In the genomic region with DNA sequence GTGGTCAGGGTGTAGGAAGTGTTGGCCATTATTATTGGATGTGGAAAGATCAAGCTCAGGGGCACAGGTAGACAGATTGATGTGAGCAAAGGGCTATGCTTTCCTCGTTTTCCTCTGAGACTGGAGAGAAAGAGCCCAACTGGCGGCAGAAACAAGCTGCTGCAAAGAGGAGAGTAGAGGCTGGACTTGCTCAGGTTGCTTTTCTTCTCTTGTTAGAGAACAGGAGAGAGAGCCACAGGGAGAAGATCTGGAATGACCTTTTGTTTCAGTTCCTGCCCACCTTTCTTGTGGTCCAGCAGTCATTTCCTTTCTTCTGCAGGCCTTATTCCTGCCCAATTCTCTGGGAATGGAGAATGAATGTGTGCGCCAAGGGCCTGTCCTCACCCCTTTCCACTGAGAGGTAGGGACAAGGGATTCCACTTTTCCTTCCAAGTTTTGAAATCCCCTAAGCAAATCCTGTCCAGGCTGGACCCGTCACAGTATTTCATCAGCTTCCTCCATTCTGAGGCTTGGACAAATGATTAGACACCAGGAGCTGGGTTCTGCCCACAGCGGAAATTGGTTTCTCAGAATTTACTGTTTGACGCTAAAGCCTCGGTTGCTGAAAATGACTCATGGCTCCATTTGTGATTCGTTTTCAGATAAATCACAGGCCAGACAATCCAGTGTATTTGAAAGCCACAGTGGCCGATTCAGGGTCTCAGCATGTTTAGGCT, we compare ENCODE assay signal across 12 cellular contexts. TPM values are rescaled to one million over a fixed set of nuclear protein-coding genes. Genes with fewer than 3 reads are reported as not detected.
DNase-seq lines count a peak whose midpoint lies in the region; ATAC-seq, FAIRE-seq and TF ChIP-seq lines count a peak whose summit lies in the region.
"Had no signal": no experiment of that assay in that cellular context is flagged by ENCODE, and none has a peak within 500 bp of the region (broad histone marks: within the 10 kb centered on the region; RNA-seq: fewer than 3 reads in every experiment).

No MANE protein-coding gene starts in this region.

- no peak overlapping the region for H4K5ac ChIP-seq in H1 (ENCODE audit: insufficient read length, low read depth, low read length)

- H3K18ac ChIP-seq in H1 (ENCODE audit: extremely low read depth, low read length), result no peak overlapping the region

- peaks cover 36% of the 10 kb centered on the region for H3K36me3 Mint-ChIP-seq in activated CD4-positive, alpha-beta memory T cell treated with anti-CD3 and anti-CD28 coated beads for 36 hours

- no peak overlapping the region for H3K56ac ChIP-seq in H1 (replicated peaks; ENCODE audit: insufficient read length, low read depth, low read length)

- TF ChIP-seq CTCF in H1 (IDR thresholded peaks at IDR 0.05; ENCODE audit: control extremely low read depth in 1 of 3, insufficient read depth in 1 of 3, low read depth in 1 of 3, low read length in 3 of 3), result no peak
- TF ChIP-seq CTCF in gastroesophageal sphincter (IDR thresholded peaks at IDR 0.05), result no peak

- H3K4me3 ChIP-seq in H1 (ENCODE audit: extremely low read depth in 1 of 4, insufficient read depth in 2 of 4, low read depth in 3 of 4, low read length in 4 of 4) (no peak overlapping the region), gastroesophageal sphincter (no peak overlapping the region)

- H3K27ac ChIP-seq in H1 (ENCODE audit: low read depth, low read length) (no peak overlapping the region), gastroesophageal sphincter (no peak overlapping the region), caudate nucleus (ENCODE audit: low read depth, low read length) (no peak overlapping the region)
- H3K27ac ChIP-seq: parathyroid adenoma had no signal

- peak overlapping the region; percentile 92 for H3K27ac Mint-ChIP-seq in activated CD4-positive, alpha-beta memory T cell treated with anti-CD3 and anti-CD28 coated beads for 36 hours

- H4K91ac ChIP-seq in H1 (replicated peaks; ENCODE audit: insufficient read length, low read length), result no peak overlapping the region

- WGBS in H1 (ENCODE audit: extremely low coverage in 1 of 2, insufficient coverage in 1 of 2, insufficient read length in 1 of 2, insufficient replicate concordance in 2 of 2, low coverage in 1 of 2, low lambda C conversion rate in 2 of 2, missing lambda C conversion rate in 1 of 2), 2 experiments, result 92% methylated on average over 9 of the region's 9 CpGs; no CpG with 5 or more reads in 1 of the 2 experiments
- 84 to 94% methylated on average over 8 to 9 of the region's 9 CpGs for WGBS in gastroesophageal sphincter (ENCODE audit: low coverage in 1 of 2), 2 donors

- H2AFZ ChIP-seq in H1 (ENCODE audit: low read length), result 0 out of 2 replicates have a peak overlapping the region, but pooled peaks have one; percentile 25
- H2AFZ ChIP-seq: parathyroid adenoma had no signal

- CTCF ChIA-PET in activated CD4-positive, alpha-beta memory T cell treated with anti-CD3 and anti-CD28 coated beads for 36 hours (lab: Charles Lee), result interaction anchor here (0.6 to 5.3 kb wide), 10 partner anchors 7 to 434 kb away, joined by 3 to 38 read pairs (median 5); no protein-coding TSS in a partner anchor
- CTCF ChIA-PET in H1 (lab: Charles Lee; ENCODE audit: partially characterized antibody), result interaction anchor here (1.2 to 1.6 kb wide), 2 partner anchors 13 to 49 kb away, joined by 3 read pairs; no protein-coding TSS in a partner anchor

- no peak overlapping the region for H3K4ac ChIP-seq in H1 (replicated peaks; ENCODE audit: insufficient read length, low read depth, low read length)

- no peak overlapping the region for H3K4me2 ChIP-seq in H1 (ENCODE audit: insufficient read depth in 1 of 2, low read depth in 2 of 2, low read length in 2 of 2)

- peaks cover 14 to 17% of the 10 kb centered on the region in 2 experiments; a peak in 3 of 4 replicates for H3K9me3 ChIP-seq in H1 (ENCODE audit: insufficient read depth in 2 of 2, low read depth in 1 of 2, low read length in 1 of 2)
- H3K9me3 ChIP-seq in gastroesophageal sphincter, result peaks cover 0 to 23% (median 0%) of the 10 kb centered on the region in 3 donors

- H2BK5ac ChIP-seq in H1 (ENCODE audit: low read depth, low read length), result no peak overlapping the region

- no peak overlapping the region for H3K9ac ChIP-seq in H1 (replicated peaks in 1 of 4; ENCODE audit: extremely low read depth in 1 of 4, low read depth in 3 of 4, low read length in 3 of 4)
- H3K9ac ChIP-seq: parathyroid adenoma had no signal

- H3K36me3 ChIP-seq in H1 (ENCODE audit: control insufficient read depth in 2 of 4, insufficient read depth in 4 of 4, low read length in 3 of 4) (peaks cover 0 to 3% (median 0%) of the 10 kb centered on the region in 4 experiments; a peak in 1 of 8 replicates), gastroesophageal sphincter (no peaks in the 10 kb centered on the region)

- intact Hi-C loops in activated CD4-positive, alpha-beta memory T cell treated with anti-CD3 and anti-CD28 coated beads for 36 hours (cut with micrococcal nuclease), result loop anchor here (1.0 kb wide), 2 partner anchors 70 to 111 kb away; no protein-coding TSS in a partner anchor

- no peak overlapping the region for H2BK120ac ChIP-seq in H1 (replicated peaks; ENCODE audit: low read depth, low read length)

- H2BK12ac ChIP-seq in H1 (ENCODE audit: low read depth, low read length), result no peak overlapping the region

- no peaks in the 10 kb centered on the region for H3K27me3 Mint-ChIP-seq in activated CD4-positive, alpha-beta memory T cell treated with anti-CD3 and anti-CD28 coated beads for 36 hours

- peaks cover 74% of the 10 kb centered on the region for H3K4me1 Mint-ChIP-seq in activated CD4-positive, alpha-beta memory T cell treated with anti-CD3 and anti-CD28 coated beads for 36 hours (ENCODE audit: low read depth)

- H3K23me2 ChIP-seq in H1 (ENCODE audit: low read depth, low read length), result no peaks in the 10 kb centered on the region

- no peak for FAIRE-seq in H1 (lab: Jason Lieb, UNC)

- POLR2A ChIA-PET in activated CD4-positive, alpha-beta memory T cell treated with anti-CD3 and anti-CD28 coated beads for 36 hours (lab: Charles Lee), result interaction anchor here (1.0 to 4.9 kb wide), 12 partner anchors 7 to 474 kb away, joined by 3 to 99 read pairs (median 6); partner anchors contain the start of genes ATP6V1A and TIGIT
- POLR2A ChIA-PET in H1 (lab: Charles Lee; ENCODE audit: partially characterized antibody), result no interaction called here

- H4K20me1 ChIP-seq in H1 (replicated peaks in 1 of 2; ENCODE audit: control insufficient read depth in 1 of 2, insufficient read depth in 2 of 2, low read length in 2 of 2), result no peaks in the 10 kb centered on the region

- peak overlapping the region; percentile 41 for H3K4me3 Mint-ChIP-seq in activated CD4-positive, alpha-beta memory T cell treated with anti-CD3 and anti-CD28 coated beads for 36 hours

- no peak for ATAC-seq in gastroesophageal sphincter
- no peak for ATAC-seq in GM18517 (IDR thresholded peaks at IDR 0.05; ENCODE audit: unreplicated experiment)

- no peak overlapping the region for H2BK20ac ChIP-seq in H1 (ENCODE audit: low read length)

- no peak overlapping the region for H3K14ac ChIP-seq in H1 (ENCODE audit: insufficient read length)

- peak; percentile 41 to 52 for DNase-seq in stimulated activated CD4-positive, alpha-beta T cell treated with anti-CD3 and anti-CD28 coated beads, Interleukin-2, amount 100 ng/mL, for 24 hours
- DNase-seq in stimulated activated CD4-positive, alpha-beta T cell treated with anti-CD3 and anti-CD28 coated beads, Interleukin-12 subunit alpha, Interleukin-12 subunit beta, amount 100 ng/mL, for 4 hours, result no peak
- peak; percentile 83 for DNase-seq in activated CD4-positive, alpha-beta memory T cell treated with anti-CD3 and anti-CD28 coated beads for 36 hours
- no peak for DNase-seq in H1 (ENCODE audit: low read depth in 1 of 2, low spot score in 2 of 2)
- DNase-seq in caudate nucleus (lab: John Stamatoyannopoulos, UW), result no peak
- no peak for DNase-seq in medulla oblongata (ENCODE audit: extremely low spot score)
- DNase-seq: islet precursor cell had no signal

- H4K8ac ChIP-seq in H1 (ENCODE audit: extremely low read depth, insufficient read depth, low read length), result no peak overlapping the region

- H3K27me3 ChIP-seq in H1 (replicated peaks in 1 of 4; ENCODE audit: control insufficient read depth in 3 of 4, extremely low read depth in 1 of 4, insufficient read depth in 3 of 4, low read length in 3 of 4) (peaks cover 0 to 1% (median 0%) of the 10 kb centered on the region in 4 experiments; a peak in 2 of 7 replicates), gastroesophageal sphincter (no peaks in the 10 kb centered on the region)

- H3K9me3 Mint-ChIP-seq in activated CD4-positive, alpha-beta memory T cell treated with anti-CD3 and anti-CD28 coated beads for 36 hours, result peaks cover 19% of the 10 kb centered on the region

- no peak overlapping the region for H3K23ac ChIP-seq in H1 (ENCODE audit: insufficient read length)

- H3K79me1 ChIP-seq in H1 (ENCODE audit: low read depth, low read length), result no peaks in the 10 kb centered on the region; the same call in 1 of the 2 replicates

- no peak overlapping the region; the same call in 1 of the 2 replicates for H2AK5ac ChIP-seq in H1 (ENCODE audit: low read depth, low read length)

- H3K4me1 ChIP-seq in H1 (replicated peaks in 1 of 4; ENCODE audit: control insufficient read depth in 3 of 4, insufficient read depth in 4 of 4, low read length in 3 of 4) (peaks cover 0 to 4% (median under 1%) of the 10 kb centered on the region in 4 experiments; a peak in 1 of 7 replicates), gastroesophageal sphincter (no peaks in the 10 kb centered on the region)
- H3K4me1 ChIP-seq: parathyroid adenoma had no signal

- no peak for TF ChIP-seq RAD21 in H1 (IDR thresholded peaks at IDR 0.05 in 1 of 2, conservative IDR thresholded peaks at IDR 0.05 in 1 of 2; ENCODE audit: low read depth in 2 of 2, low read length in 2 of 2)

- no peak for TF ChIP-seq POLR2A in H1 (IDR thresholded peaks at IDR 0.05; ENCODE audit: control extremely low read depth in 1 of 2, low read depth in 2 of 2, low read length in 2 of 2)
- no peak for TF ChIP-seq POLR2A in gastroesophageal sphincter (IDR thresholded peaks at IDR 0.05)

- TF ChIP-seq EP300 in H1 (IDR thresholded peaks at IDR 0.05; ENCODE audit: borderline replicate concordance in 1 of 2, low read depth in 2 of 2, low read length in 2 of 2) (no peak), gastroesophageal sphincter (IDR thresholded peaks at IDR 0.05) (no peak)

- H2BK15ac ChIP-seq in H1 (ENCODE audit: low read length), result no peak overlapping the region

- H3K79me2 ChIP-seq in H1 (ENCODE audit: control insufficient read depth in 1 of 2, insufficient read depth in 2 of 2, low read length in 2 of 2), result no peaks in the 10 kb centered on the region
- H3K79me2 ChIP-seq: parathyroid adenoma had no signal

RNA-seq across cellular contexts. Expression of gene ZNF80, which starts 16.1 kb away (rescaled TPM):
- total RNA-seq in activated CD4-positive, alpha-beta memory T cell treated with anti-CD3 and anti-CD28 coated beads for 36 hours, result under 1 TPM; 0.31 to 0.33 TPM
- total RNA-seq in H1 (2021; fragmentation: NEBNext Ultra II Directional; extraction: Animal tissue kit (Norgen Biotek cat#: 25700)), result not detected in 2 replicates
- not detected in 2 replicates for polyA plus RNA-seq in H1 (2011; rRNA removed)
- polyA plus RNA-seq in H1 (2011; cell fraction: cytosol; rRNA removed), result not detected
- polyA plus RNA-seq in H1 (2011; cell fraction: nucleus; rRNA removed), result not detected
- not detected in 4 replicates for polyA plus RNA-seq in H1 (2012, experiment 1 of 2)
- polyA plus RNA-seq in H1 (2012, experiment 2 of 2), result not detected
- not detected for polyA plus RNA-seq in H1 (2013, experiment 1 of 2)
- not detected for polyA plus RNA-seq in H1 (2013, experiment 2 of 2)
- polyA minus RNA-seq in H1 (2011; rRNA and poly(A)+ RNA removed), result 0.12 TPM in 1 of 2 replicates, not detected in the other
- polyA minus RNA-seq in H1 (2011; cell fraction: cytosol; rRNA and poly(A)+ RNA removed), result not detected
- not detected for polyA minus RNA-seq in H1 (2011; cell fraction: nucleus; rRNA and poly(A)+ RNA removed)
- not detected for total RNA-seq in gastroesophageal sphincter
- total RNA-seq: dermis microvascular lymphatic vessel endothelial cell had no signal
- polyA plus RNA-seq: BJ had no signal

RNA-seq across cellular contexts. Expression of gene DRD3, which starts 42.5 kb away (rescaled TPM):
- not detected for total RNA-seq in activated CD4-positive, alpha-beta memory T cell treated with anti-CD3 and anti-CD28 coated beads for 36 hours
- 0.32 and 0.34 TPM in 2 replicates for total RNA-seq in H1 (2021; fragmentation: NEBNext Ultra II Directional; extraction: Animal tissue kit (Norgen Biotek cat#: 25700))
- polyA plus RNA-seq in H1 (2011; rRNA removed), result 1.2 and 1.3 TPM in 2 replicates
- 0.59 TPM for polyA plus RNA-seq in H1 (2011; cell fraction: cytosol; rRNA removed)
- 0.86 TPM for polyA plus RNA-seq in H1 (2011; cell fraction: nucleus; rRNA removed)
- polyA plus RNA-seq in H1 (2012, experiment 1 of 2), result 0.18 to 0.46 TPM (median 0.37 TPM) in 4 replicates
- polyA plus RNA-seq in H1 (2012, experiment 2 of 2), result 0.28 TPM
- 1.0 TPM for polyA plus RNA-seq in H1 (2013, experiment 1 of 2)
- polyA plus RNA-seq in H1 (2013, experiment 2 of 2), result 0.72 TPM
- polyA minus RNA-seq in H1 (2011; rRNA and poly(A)+ RNA removed), result 0.22 and 1.2 TPM in 2 replicates
- not detected for polyA minus RNA-seq in H1 (2011; cell fraction: cytosol; rRNA and poly(A)+ RNA removed)
- 1.2 TPM for polyA minus RNA-seq in H1 (2011; cell fraction: nucleus; rRNA and poly(A)+ RNA removed)
- not detected for total RNA-seq in gastroesophageal sphincter
- total RNA-seq: dermis microvascular lymphatic vessel endothelial cell had no signal
- polyA plus RNA-seq: BJ had no signal

Comparison
In these comparisons a context has a peak if more than half of its experiments do, and no peak if none do; other contexts are left out.
1. DNase-seq: peak in stimulated activated CD4-positive, alpha-beta T cell treated with anti-CD3 and anti-CD28 coated beads, Interleukin-2, amount 100 ng/mL, for 24 hours (2 of 2) and activated CD4-positive, alpha-beta memory T cell treated with anti-CD3 and anti-CD28 coated beads for 36 hours (single experiment); none in stimulated activated CD4-positive, alpha-beta T cell treated with anti-CD3 and anti-CD28 coated beads, Interleukin-12 subunit alpha, Interleukin-12 subunit beta, amount 100 ng/mL, for 4 hours (single experiment), H1 (0 of 2), caudate nucleus (0 of 61) and medulla oblongata (single experiment).